In genomic region chr3:152314677-152315353, GRCh38 we compare ENCODE assay signal across 11 cellular contexts. TPM values are rescaled to one million over a fixed set of nuclear protein-coding genes. Genes with fewer than 3 reads are reported as not detected.
DNase-seq lines count a peak whose midpoint lies in the region; ATAC-seq, FAIRE-seq and TF ChIP-seq lines count a peak whose summit lies in the region.
"Had no signal": no experiment of that assay in that cellular context is flagged by ENCODE, and none has a peak within 500 bp of the region (broad histone marks: within the 10 kb centered on the region; RNA-seq: fewer than 3 reads in every experiment).

No MANE protein-coding gene starts in this region.

- peak overlapping the region in 2 of 3 donors; percentile 2 to 34 for H3K4me3 Mint-ChIP-seq in T-cell

- H3K36me3 ChIP-seq in sigmoid colon: no peaks in the 10 kb centered on the region
- H3K36me3 ChIP-seq in BE2C: no peaks in the 10 kb centered on the region

- CTCF ChIA-PET in T-cell (lab: Charles Lee): interaction anchor here (0.5 to 1.1 kb wide), 4 partner anchors 10 to 101 kb away, joined by 3 read pairs; no protein-coding TSS in a partner anchor

- H3K36me3 Mint-ChIP-seq in T-cell: peaks cover 42% of the 10 kb centered on the region

- no peak for TF ChIP-seq EP300 in sigmoid colon (IDR thresholded peaks at IDR 0.05)

- no peak for TF ChIP-seq POLR2A in sigmoid colon (IDR thresholded peaks at IDR 0.05)

- WGBS in sigmoid colon, 2 donors: 85 to 92% methylated on average over 3 of the region's 3 CpGs

- H3K27me3 ChIP-seq in sigmoid colon (no peaks in the 10 kb centered on the region), BE2C (no peaks in the 10 kb centered on the region)

- peak overlapping the region; percentile 58 to 78 (median 66) for H3K27ac ChIP-seq in sigmoid colon

- ATAC-seq in T-cell (replicated peaks in 1 of 4): no peak
- peak; percentile 69 for ATAC-seq in Right ventricle myocardium superior (ENCODE audit: poor library complexity)
- no peak for ATAC-seq in HG03520 (IDR thresholded peaks at IDR 0.05; ENCODE audit: unreplicated experiment)
- ATAC-seq: activated CD4-positive, CD25-positive, alpha-beta regulatory T cell treated with anti-CD3 and anti-CD28 coated beads, Interleukin-2, amount 50 U/mL, for 24 hours had no signal

- TF ChIP-seq CTCF in sigmoid colon (IDR thresholded peaks at IDR 0.05): no peak
- TF ChIP-seq CTCF in BE2C (IDR thresholded peaks at IDR 0.05; ENCODE audit: low read depth, low read length): no peak

- DNase-seq in GM19239 (ENCODE audit: insufficient read length, low spot score) (no peak), T-cell (no peak), Right ventricle myocardium superior (no peak), sigmoid colon (no peak), NOMO-1 treated with dmso at 0.1 percent for 144 hours (lab: John Stamatoyannopoulos, UW; ENCODE audit: unreplicated experiment) (no peak), BE2C (no peak), NCI-H2227 treated with DMSO at 0.1 percent for 48 hours (lab: John Stamatoyannopoulos, UW) (no peak)
- DNase-seq: NCI-H1930 had no signal

- H3K9me3 ChIP-seq in sigmoid colon (no peaks in the 10 kb centered on the region), BE2C (no peaks in the 10 kb centered on the region)

- peak; percentile 73 for FAIRE-seq in GM19239 (lab: Jason Lieb, UNC)
- FAIRE-seq: HTR-8/SVneo had no signal

- H3K27me3 Mint-ChIP-seq in T-cell: no peaks in the 10 kb centered on the region

- POLR2A ChIA-PET in T-cell (lab: Charles Lee): interaction anchor here (0.6 to 1.2 kb wide), 12 partner anchors 10 to 115 kb away, joined by 3 to 10 read pairs (median 4); no protein-coding TSS in a partner anchor

- no peaks in the 10 kb centered on the region for H3K9me3 Mint-ChIP-seq in T-cell

- intact Hi-C loops in Right ventricle myocardium superior (cut with DNase I) (no loop called here), sigmoid colon (cut with DNase I) (no loop called here)

- H3K27ac Mint-ChIP-seq in T-cell: peak overlapping the region; percentile 38 to 73

- H3K4me1 Mint-ChIP-seq in T-cell: peaks cover 77 to 82% (median 77%) of the 10 kb centered on the region in 3 donors

- H3K4me1 ChIP-seq in sigmoid colon: peaks cover 0 to 90% (median 69%) of the 10 kb centered on the region in 4 donors
- H3K4me1 ChIP-seq in BE2C: peaks cover 3% of the 10 kb centered on the region

- H3K4me3 ChIP-seq in sigmoid colon (no peak overlapping the region), BE2C (ENCODE audit: low read depth, low read length) (no peak overlapping the region)

RNA-seq across cellular contexts. Expression of gene MBNL1, which starts 46.1 kb away (rescaled TPM):
- total RNA-seq in T-cell (100 to 1,000 TPM; 408 to 705 (median 423) TPM), Right ventricle myocardium superior (182 TPM), sigmoid colon (100 to 1,000 TPM; 602 to 898 (median 756) TPM)
- 10 to 100 TPM; 60.5 to 74.7 (median 67.3) TPM for polyA plus RNA-seq in sigmoid colon
- 41.6 TPM for polyA plus RNA-seq in BE2C (2012; ENCODE audit: insufficient read depth, insufficient read length, low read depth)
